ENCODE assay signal across 8 cellular contexts in the genomic region with DNA sequence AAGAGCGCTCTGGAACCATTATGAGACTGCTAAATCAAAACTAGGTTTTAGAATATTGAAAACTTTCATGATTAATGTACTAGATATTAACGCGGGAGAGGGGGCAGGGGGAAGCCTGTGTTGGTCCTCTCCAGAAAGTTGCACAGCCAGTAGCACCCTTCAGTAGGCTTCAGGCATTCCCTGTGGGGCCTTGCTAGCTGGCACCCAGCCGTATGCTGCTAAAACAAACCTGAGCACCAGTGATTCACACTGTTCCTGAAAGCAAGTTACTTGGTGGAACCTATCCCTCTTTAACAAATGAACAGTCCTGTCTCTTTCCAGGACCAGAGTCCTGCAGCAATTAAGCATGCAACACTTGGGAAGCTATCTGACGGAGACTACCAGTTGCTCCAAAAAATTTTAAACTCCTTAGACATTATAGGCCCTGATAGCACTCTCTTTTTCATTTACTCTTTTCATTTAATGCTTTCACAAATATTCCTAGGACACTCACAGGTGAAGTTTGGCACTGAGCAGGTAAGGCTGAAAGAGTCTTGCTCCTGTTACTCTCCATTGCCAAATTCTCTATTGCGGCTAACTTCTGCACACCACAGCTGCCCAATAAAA. TPM values are rescaled to one million over a fixed set of nuclear protein-coding genes. Genes with fewer than 3 reads are reported as not detected.
A peak's percentile ranks its signal among the peaks of the same experiment; 100 is the strongest.
DNase-seq lines count a peak whose midpoint lies in the region; ATAC-seq and TF ChIP-seq lines count a peak whose summit lies in the region.

No MANE protein-coding gene starts in this region.

- no peak overlapping the region for H3K9ac ChIP-seq in iPS-18a (ENCODE audit: low read length)

- peaks cover 11% of the 10 kb centered on the region for H3K4me1 ChIP-seq in iPS-18a (ENCODE audit: control insufficient read depth, low read depth, low read length)
- peaks cover 0 to 43% (median 30%) of the 10 kb centered on the region in 4 donors for H3K4me1 ChIP-seq in tibial artery

- CTCF ChIA-PET in activated naive CD4-positive, alpha-beta T cell treated with anti-CD3 and anti-CD28 coated beads, Interleukin-2, amount 10 ng/mL, durations not matched to agents 7 days and 5 days (lab: Charles Lee), result interaction anchor here (1.1 to 4.5 kb wide), 7 partner anchors 9 to 113 kb away, joined by 3 to 47 read pairs (median 4); no protein-coding TSS in a partner anchor
- CTCF ChIA-PET in activated CD4-positive, alpha-beta memory T cell treated with anti-CD3 and anti-CD28 coated beads for 36 hours (lab: Charles Lee), result interaction anchor here (1.1 to 4.4 kb wide), 6 partner anchors 10 to 172 kb away, joined by 3 to 70 read pairs (median 9); no protein-coding TSS in a partner anchor

- H3K4me3 ChIP-seq in iPS-18a (ENCODE audit: low read length) (peak overlapping the region; percentile 90), tibial artery (peak overlapping the region in 1 of 2 donors; percentile 71)

- H3K9me3 Mint-ChIP-seq in activated naive CD4-positive, alpha-beta T cell treated with anti-CD3 and anti-CD28 coated beads, Interleukin-2, amount 10 ng/mL, durations not matched to agents 7 days and 5 days, result no peaks in the 10 kb centered on the region
- no peaks in the 10 kb centered on the region for H3K9me3 Mint-ChIP-seq in activated naive CD4-positive, alpha-beta T cell treated with anti-CD3 and anti-CD28 coated beads, Interleukin-2, amount 50 U/mL, for 72 hours
- no peaks in the 10 kb centered on the region for H3K9me3 Mint-ChIP-seq in activated CD4-positive, alpha-beta memory T cell treated with anti-CD3 and anti-CD28 coated beads for 36 hours

- TF ChIP-seq CTCF in tibial artery (IDR thresholded peaks at IDR 0.05), result no peak

- H3K36me3 Mint-ChIP-seq in activated naive CD4-positive, alpha-beta T cell treated with anti-CD3 and anti-CD28 coated beads, Interleukin-2, amount 10 ng/mL, durations not matched to agents 7 days and 5 days, result peaks cover 51% of the 10 kb centered on the region
- H3K36me3 Mint-ChIP-seq in activated naive CD4-positive, alpha-beta T cell treated with anti-CD3 and anti-CD28 coated beads, Interleukin-2, amount 50 U/mL, for 72 hours, result peaks cover 11 to 28% of the 10 kb centered on the region in 2 donors
- peaks cover 42% of the 10 kb centered on the region for H3K36me3 Mint-ChIP-seq in activated CD4-positive, alpha-beta memory T cell treated with anti-CD3 and anti-CD28 coated beads for 36 hours

- intact Hi-C loops in activated CD4-positive, alpha-beta memory T cell treated with anti-CD3 and anti-CD28 coated beads for 36 hours (cut with micrococcal nuclease), result no loop called here
- intact Hi-C loops in tibial artery (cut with DNase I; ENCODE audit: low total_unique reads), result no loop called here

- H3K4me1 Mint-ChIP-seq in activated naive CD4-positive, alpha-beta T cell treated with anti-CD3 and anti-CD28 coated beads, Interleukin-2, amount 10 ng/mL, durations not matched to agents 7 days and 5 days, result peaks cover 61% of the 10 kb centered on the region
- peaks cover 46% of the 10 kb centered on the region for H3K4me1 Mint-ChIP-seq in activated CD4-positive, alpha-beta memory T cell treated with anti-CD3 and anti-CD28 coated beads for 36 hours (ENCODE audit: low read depth)

- H3K9me3 ChIP-seq in iPS-18a (ENCODE audit: control insufficient read depth, low read depth, low read length) (no peaks in the 10 kb centered on the region), tibial artery (no peaks in the 10 kb centered on the region)

- no peak for DNase-seq in activated naive CD4-positive, alpha-beta T cell treated with anti-CD3 and anti-CD28 coated beads, Interleukin-2, amount 10 ng/mL, durations not matched to agents 7 days and 5 days
- DNase-seq in activated naive CD4-positive, alpha-beta T cell treated with anti-CD3 and anti-CD28 coated beads, Interleukin-2, amount 50 U/mL, for 72 hours (ENCODE audit: low spot score in 2 of 2), result no peak
- no peak for DNase-seq in activated CD4-positive, alpha-beta memory T cell treated with anti-CD3 and anti-CD28 coated beads for 36 hours
- DNase-seq in tibial artery, result no peak
- no peak for DNase-seq in stimulated activated naive CD4-positive, alpha-beta T cell (lab: John Stamatoyannopoulos, UW)

- H3K27ac Mint-ChIP-seq in activated naive CD4-positive, alpha-beta T cell treated with anti-CD3 and anti-CD28 coated beads, Interleukin-2, amount 10 ng/mL, durations not matched to agents 7 days and 5 days, result peak overlapping the region; percentile 89
- peak overlapping the region in 1 of 2 donors; percentile 90 for H3K27ac Mint-ChIP-seq in activated naive CD4-positive, alpha-beta T cell treated with anti-CD3 and anti-CD28 coated beads, Interleukin-2, amount 50 U/mL, for 72 hours
- H3K27ac Mint-ChIP-seq in activated CD4-positive, alpha-beta memory T cell treated with anti-CD3 and anti-CD28 coated beads for 36 hours, result peak overlapping the region; percentile 64

- no peaks in the 10 kb centered on the region for H3K27me3 Mint-ChIP-seq in activated naive CD4-positive, alpha-beta T cell treated with anti-CD3 and anti-CD28 coated beads, Interleukin-2, amount 10 ng/mL, durations not matched to agents 7 days and 5 days
- no peaks in the 10 kb centered on the region for H3K27me3 Mint-ChIP-seq in activated CD4-positive, alpha-beta memory T cell treated with anti-CD3 and anti-CD28 coated beads for 36 hours

- peak overlapping the region; percentile 88 for H3K4me3 Mint-ChIP-seq in activated naive CD4-positive, alpha-beta T cell treated with anti-CD3 and anti-CD28 coated beads, Interleukin-2, amount 10 ng/mL, durations not matched to agents 7 days and 5 days
- H3K4me3 Mint-ChIP-seq in activated CD4-positive, alpha-beta memory T cell treated with anti-CD3 and anti-CD28 coated beads for 36 hours, result peak overlapping the region; percentile 90

- POLR2A ChIA-PET in activated CD4-positive, alpha-beta memory T cell treated with anti-CD3 and anti-CD28 coated beads for 36 hours (lab: Charles Lee), result interaction anchor here (1.4 to 3.3 kb wide), 4 partner anchors 9 to 27 kb away, joined by 5 to 15 read pairs (median 7); a partner anchor contains a TSS

- ATAC-seq in activated naive CD4-positive, alpha-beta T cell treated with anti-CD3 and anti-CD28 coated beads, Interleukin-2, amount 50 U/mL, for 72 hours, result no peak
- ATAC-seq in GM21717 (IDR thresholded peaks at IDR 0.05; ENCODE audit: unreplicated experiment), result no peak
- ATAC-seq in GM21423 (IDR thresholded peaks at IDR 0.05; ENCODE audit: unreplicated experiment), result no peak

- no peak overlapping the region for H3K27ac ChIP-seq in iPS-18a (ENCODE audit: low read length)
- H3K27ac ChIP-seq in tibial artery, result peak overlapping the region; percentile 88 to 89

- H3K27me3 ChIP-seq in iPS-18a (ENCODE audit: control insufficient read depth, insufficient read depth, low read length) (no peaks in the 10 kb centered on the region), tibial artery (no peaks in the 10 kb centered on the region)

- H3K36me3 ChIP-seq in iPS-18a (ENCODE audit: control insufficient read depth, low read depth, low read length) (peaks cover 33% of the 10 kb centered on the region), tibial artery (peaks cover 7 to 41% (median 29%) of the 10 kb centered on the region in 3 donors)

RNA-seq across cellular contexts. Expression of a gene that starts 1.2 kb away (rescaled TPM):
- 10 to 100 TPM; 10.1 to 15.9 TPM for total RNA-seq in activated naive CD4-positive, alpha-beta T cell treated with anti-CD3 and anti-CD28 coated beads, Interleukin-2, amount 50 U/mL, for 72 hours
- total RNA-seq in activated CD4-positive, alpha-beta memory T cell treated with anti-CD3 and anti-CD28 coated beads for 36 hours, result 10 to 100 TPM; 13.8 to 14.5 TPM

RNA-seq across cellular contexts. Expression of a gene that starts 5.3 kb away (rescaled TPM):
- total RNA-seq in activated naive CD4-positive, alpha-beta T cell treated with anti-CD3 and anti-CD28 coated beads, Interleukin-2, amount 50 U/mL, for 72 hours, result 100 to 1,000 TPM; 168 to 307 TPM
- total RNA-seq in activated CD4-positive, alpha-beta memory T cell treated with anti-CD3 and anti-CD28 coated beads for 36 hours, result 100 to 1,000 TPM; 318 to 323 TPM

RNA-seq across cellular contexts. Expression of a gene that starts 5.5 kb away (rescaled TPM):
- 10 to 100 TPM; 21.7 to 27.1 TPM for total RNA-seq in activated naive CD4-positive, alpha-beta T cell treated with anti-CD3 and anti-CD28 coated beads, Interleukin-2, amount 50 U/mL, for 72 hours
- total RNA-seq in activated CD4-positive, alpha-beta memory T cell treated with anti-CD3 and anti-CD28 coated beads for 36 hours, result 10 to 100 TPM; 24.3 to 24.4 TPM

RNA-seq across cellular contexts. Expression of a gene that starts 15.5 kb away (rescaled TPM):
- total RNA-seq in activated naive CD4-positive, alpha-beta T cell treated with anti-CD3 and anti-CD28 coated beads, Interleukin-2, amount 50 U/mL, for 72 hours, result 1 to 10 TPM; 3.0 to 7.3 TPM
- total RNA-seq in activated CD4-positive, alpha-beta memory T cell treated with anti-CD3 and anti-CD28 coated beads for 36 hours, result 1 to 10 TPM; 3.2 to 3.8 TPM

RNA-seq across cellular contexts. Expression of a gene that starts 58.6 kb away (rescaled TPM):
- total RNA-seq in activated naive CD4-positive, alpha-beta T cell treated with anti-CD3 and anti-CD28 coated beads, Interleukin-2, amount 50 U/mL, for 72 hours, result 10 to 100 TPM; 64.0 to 75.3 TPM
- 10 to 100 TPM; 88.9 to 93.1 TPM for total RNA-seq in activated CD4-positive, alpha-beta memory T cell treated with anti-CD3 and anti-CD28 coated beads for 36 hours
